In the genomic region with DNA sequence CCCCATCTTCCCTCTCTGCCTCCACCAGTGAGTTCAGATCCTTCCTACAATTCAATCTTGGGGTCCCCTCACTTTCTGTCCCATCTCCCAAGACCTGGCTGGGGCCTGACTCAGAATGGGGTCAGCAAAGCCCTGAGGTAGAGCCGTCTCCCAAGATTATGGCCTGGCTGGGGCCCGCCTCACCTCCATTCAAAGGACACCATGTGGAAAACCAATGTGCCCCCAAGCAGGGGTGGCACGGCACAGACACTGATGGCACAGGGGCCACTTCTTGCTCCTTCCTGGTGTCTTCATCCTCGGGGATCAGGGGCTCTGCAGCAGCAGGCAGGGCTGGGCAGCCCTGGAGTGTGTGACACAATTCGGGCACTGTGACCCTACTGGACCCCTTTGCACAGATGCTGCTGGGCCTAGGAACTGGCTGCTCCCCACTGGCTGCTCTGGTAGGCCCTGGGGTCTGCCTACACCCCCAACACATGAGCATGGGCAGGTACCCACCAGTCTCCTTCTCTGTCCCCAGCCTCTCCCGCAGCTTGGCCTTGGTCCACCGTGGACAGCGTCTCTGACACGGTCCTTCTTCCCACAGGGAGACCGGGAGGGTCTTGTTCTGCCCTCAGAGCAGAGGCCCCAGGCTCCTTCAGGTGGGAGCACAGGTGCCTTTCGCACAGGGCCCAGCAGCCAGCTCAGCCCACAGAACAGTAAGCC, we compare ENCODE assay signal across 22 cellular contexts.
DNase-seq lines count a peak whose midpoint lies in the region; ATAC-seq and TF ChIP-seq lines count a peak whose summit lies in the region.
"Had no signal": no experiment of that assay in that cellular context is flagged by ENCODE, and none has a peak within 500 bp of the region (broad histone marks: within the 10 kb centered on the region; RNA-seq: fewer than 3 reads in every experiment).

No MANE protein-coding gene starts in this region.

- H3K27me3 ChIP-seq in osteoblast (ENCODE audit: insufficient read depth, low read length): no peaks in the 10 kb centered on the region
- H3K27me3 ChIP-seq: ascending aorta; BLaER1 treated with 17β-estradiol and CSF1 and Interleukin-3, amounts not matched to agents 10 nM and 100 nM; heart left ventricle; stomach; upper lobe of left lung had no signal

- H3K4me1 ChIP-seq in osteoblast (ENCODE audit: insufficient read depth, low read length): peaks cover 18% of the 10 kb centered on the region
- H3K4me1 ChIP-seq: ascending aorta; BLaER1 treated with 17β-estradiol and CSF1 and Interleukin-3, amounts not matched to agents 10 nM and 100 nM had no signal

- ATAC-seq in activated naive CD8-positive, alpha-beta T cell treated with anti-CD3 and anti-CD28 coated beads, Interleukin-2, amount 10 ng/mL, durations not matched to agents 7 days and 5 days (ENCODE audit: low read depth): no peak
- no peak for ATAC-seq in activated naive CD8-positive, alpha-beta T cell treated with anti-CD3 and anti-CD28 coated beads, Interleukin-2, amount 50 U/mL, for 24 hours
- ATAC-seq in GM18861 (IDR thresholded peaks at IDR 0.05; ENCODE audit: unreplicated experiment): no peak
- ATAC-seq: heart left ventricle, left colon had no signal

- no peaks in the 10 kb centered on the region for H3K9me3 Mint-ChIP-seq in activated naive CD8-positive, alpha-beta T cell treated with anti-CD3 and anti-CD28 coated beads, Interleukin-2, amount 10 ng/mL, durations not matched to agents 7 days and 5 days
- H3K9me3 Mint-ChIP-seq in activated naive CD8-positive, alpha-beta T cell treated with anti-CD3 and anti-CD28 coated beads, Interleukin-2, amount 50 U/mL, for 24 hours: no peaks in the 10 kb centered on the region
- H3K9me3 Mint-ChIP-seq: T-helper 2 cell treated with Interferon-gamma antibody and Interleukin-4, amounts not matched to agents 5 μg/mL and 100 μg/mL, for 36 hours had no signal

- H3K4me2 ChIP-seq in osteoblast (ENCODE audit: insufficient read depth, low read length): no peak overlapping the region
- H3K4me2 ChIP-seq: BLaER1 treated with 17β-estradiol and CSF1 and Interleukin-3, amounts not matched to agents 10 nM and 100 nM had no signal

- H4K20me1 ChIP-seq in osteoblast (ENCODE audit: insufficient read depth, low read length): peaks cover 5% of the 10 kb centered on the region
- H4K20me1 ChIP-seq: BLaER1 treated with 17β-estradiol and CSF1 and Interleukin-3, amounts not matched to agents 10 nM and 100 nM had no signal

- H3K27ac Mint-ChIP-seq in activated naive CD8-positive, alpha-beta T cell treated with anti-CD3 and anti-CD28 coated beads, Interleukin-2, amount 10 ng/mL, durations not matched to agents 7 days and 5 days: no peak overlapping the region
- no peak overlapping the region for H3K27ac Mint-ChIP-seq in activated naive CD8-positive, alpha-beta T cell treated with anti-CD3 and anti-CD28 coated beads, Interleukin-2, amount 50 U/mL, for 24 hours
- H3K27ac Mint-ChIP-seq: T-helper 2 cell treated with Interferon-gamma antibody and Interleukin-4, amounts not matched to agents 5 μg/mL and 100 μg/mL, for 36 hours had no signal

- H3K36me3 Mint-ChIP-seq in activated naive CD8-positive, alpha-beta T cell treated with anti-CD3 and anti-CD28 coated beads, Interleukin-2, amount 10 ng/mL, durations not matched to agents 7 days and 5 days: no peaks in the 10 kb centered on the region
- no peaks in the 10 kb centered on the region for H3K36me3 Mint-ChIP-seq in activated naive CD8-positive, alpha-beta T cell treated with anti-CD3 and anti-CD28 coated beads, Interleukin-2, amount 50 U/mL, for 24 hours (ENCODE audit: low read depth)
- H3K36me3 Mint-ChIP-seq: naive B cell had no signal

- TF ChIP-seq CTCF in coronary artery (IDR thresholded peaks at IDR 0.05): no peak
- TF ChIP-seq CTCF in osteoblast (IDR thresholded peaks at IDR 0.05; ENCODE audit: extremely low read depth, low read depth, low read length): no peak

- H3K27me3 Mint-ChIP-seq in activated naive CD8-positive, alpha-beta T cell treated with anti-CD3 and anti-CD28 coated beads, Interleukin-2, amount 10 ng/mL, durations not matched to agents 7 days and 5 days: peaks cover 3% of the 10 kb centered on the region
- H3K27me3 Mint-ChIP-seq in activated naive CD8-positive, alpha-beta T cell treated with anti-CD3 and anti-CD28 coated beads, Interleukin-2, amount 50 U/mL, for 24 hours: peaks cover 5% of the 10 kb centered on the region

- no peak overlapping the region for H2AFZ ChIP-seq in osteoblast (ENCODE audit: low read length)
- H2AFZ ChIP-seq: GM23248 had no signal

- H3K79me2 ChIP-seq in osteoblast (ENCODE audit: insufficient read depth, low read length): peaks cover 96% of the 10 kb centered on the region

- peak overlapping the region in 1 of 2 donors; percentile 15 for H3K27ac ChIP-seq in coronary artery
- no peak overlapping the region for H3K27ac ChIP-seq in osteoblast (ENCODE audit: low read depth, low read length)
- H3K27ac ChIP-seq: ascending aorta; BLaER1 treated with 17β-estradiol and CSF1 and Interleukin-3, amounts not matched to agents 10 nM and 100 nM; GM23248; heart left ventricle; upper lobe of left lung had no signal

- H3K36me3 ChIP-seq in osteoblast (ENCODE audit: insufficient read depth, low read length): peaks cover 24% of the 10 kb centered on the region
- H3K36me3 ChIP-seq: ascending aorta; BLaER1 treated with 17β-estradiol and CSF1 and Interleukin-3, amounts not matched to agents 10 nM and 100 nM; heart left ventricle; stomach; upper lobe of left lung had no signal

- DNase-seq in activated naive CD8-positive, alpha-beta T cell treated with anti-CD3 and anti-CD28 coated beads, Interleukin-2, amount 10 ng/mL, durations not matched to agents 7 days and 5 days: peak; percentile 2
- DNase-seq in activated naive CD8-positive, alpha-beta T cell treated with anti-CD3 and anti-CD28 coated beads, Interleukin-2, amount 50 U/mL, for 24 hours: no peak
- DNase-seq in coronary artery (ENCODE audit: low spot score) (peak; percentile 33), osteoblast (ENCODE audit: insufficient read length, low spot score, missing footprints) (peak; percentile 32), ureter (ENCODE audit: low spot score) (peak; percentile 38), NCI-H1436 (lab: John Stamatoyannopoulos, UW) (no peak)
- DNase-seq: activated CD4-positive, alpha-beta T cell treated with anti-CD3 and anti-CD28 coated beads, Interleukin-2, amount 50 U/mL, for 4 hours; activated CD8-positive, alpha-beta memory T cell treated with anti-CD3 and anti-CD28 coated beads, Interleukin-2, amount 50 U/mL, for 4 hours; caudate nucleus; DND-41; GM23248; left colon; naive B cell; NCI-H1105 treated with DMSO at 0.1 percent for 48 hours; NCI-H446 treated with DMSO at 0.1 percent for 48 hours; stomach had no signal

- no peaks in the 10 kb centered on the region for H3K4me1 Mint-ChIP-seq in activated naive CD8-positive, alpha-beta T cell treated with anti-CD3 and anti-CD28 coated beads, Interleukin-2, amount 10 ng/mL, durations not matched to agents 7 days and 5 days
- H3K4me1 Mint-ChIP-seq in activated naive CD8-positive, alpha-beta T cell treated with anti-CD3 and anti-CD28 coated beads, Interleukin-2, amount 50 U/mL, for 24 hours: no peaks in the 10 kb centered on the region
- H3K4me1 Mint-ChIP-seq: naive B cell had no signal

- H3K9me3 ChIP-seq in osteoblast (ENCODE audit: low read depth, low read length): no peaks in the 10 kb centered on the region
- H3K9me3 ChIP-seq: ascending aorta; BLaER1 treated with 17β-estradiol and CSF1 and Interleukin-3, amounts not matched to agents 10 nM and 100 nM; heart left ventricle; stomach; upper lobe of left lung had no signal

- H3K4me3 ChIP-seq in coronary artery (no peak overlapping the region), osteoblast (ENCODE audit: insufficient read depth, low read length) (no peak overlapping the region)
- H3K4me3 ChIP-seq: ascending aorta; BLaER1 treated with 17β-estradiol and CSF1 and Interleukin-3, amounts not matched to agents 10 nM and 100 nM; GM23248; heart left ventricle; stomach; upper lobe of left lung had no signal

- POLR2A ChIA-PET in activated naive CD8-positive, alpha-beta T cell treated with anti-CD3 and anti-CD28 coated beads, Interleukin-2, amount 10 ng/mL, durations not matched to agents 7 days and 5 days (lab: Charles Lee): no interaction called here

- H3K4me3 Mint-ChIP-seq in activated naive CD8-positive, alpha-beta T cell treated with anti-CD3 and anti-CD28 coated beads, Interleukin-2, amount 10 ng/mL, durations not matched to agents 7 days and 5 days: no peak overlapping the region
- H3K4me3 Mint-ChIP-seq in activated naive CD8-positive, alpha-beta T cell treated with anti-CD3 and anti-CD28 coated beads, Interleukin-2, amount 50 U/mL, for 24 hours: no peak overlapping the region
- H3K4me3 Mint-ChIP-seq: T-helper 2 cell treated with Interferon-gamma antibody and Interleukin-4, amounts not matched to agents 5 μg/mL and 100 μg/mL, for 36 hours had no signal

Comparison
In these comparisons a context has a peak if more than half of its experiments do, and no peak if none do; other contexts are left out.
1. DNase-seq: peak in activated naive CD8-positive, alpha-beta T cell treated with anti-CD3 and anti-CD28 coated beads, Interleukin-2, amount 10 ng/mL, durations not matched to agents 7 days and 5 days (single experiment), coronary artery (single experiment), osteoblast (single experiment) and ureter (single experiment); none in activated naive CD8-positive, alpha-beta T cell treated with anti-CD3 and anti-CD28 coated beads, Interleukin-2, amount 50 U/mL, for 24 hours (single experiment) and NCI-H1436 (single experiment).